ENCODE assay signal across 11 cellular contexts in genomic region chr5:132073231-132074013, GRCh38. TPM values are rescaled to one million over a fixed set of nuclear protein-coding genes. Genes with fewer than 3 reads are reported as not detected.
A peak's percentile ranks its signal among the peaks of the same experiment; 100 is the strongest.
DNase-seq lines count a peak whose midpoint lies in the region; ATAC-seq, FAIRE-seq and TF ChIP-seq lines count a peak whose summit lies in the region.
"Had no signal": no experiment of that assay in that cellular context is flagged by ENCODE, and none has a peak within 500 bp of the region (broad histone marks: within the 10 kb centered on the region; RNA-seq: fewer than 3 reads in every experiment).

CSF2 (plus strand) TSS chr5:132073789; CDS start chr5:132073824, 35 bp downstream.

- peaks cover 39% of the 10 kb centered on the region for H3K4me1 Mint-ChIP-seq in Calu3 (ENCODE audit: low read depth, unreplicated experiment)

- peak within 1 kb of the TSS; percentile 36 for H3K9ac ChIP-seq in Loucy (ENCODE audit: low read depth, low read length, poor library complexity, severe bottlenecking)

- peak within 1 kb of the TSS; percentile 53 for H3K4me2 ChIP-seq in Loucy (ENCODE audit: low read depth, low read length, poor library complexity, severe bottlenecking)

- H3K9me3 ChIP-seq in Loucy (ENCODE audit: insufficient read depth, low read depth, low read length), result no peaks in the 10 kb centered on the region
- H3K9me3 ChIP-seq in lung (ENCODE audit: control insufficient read depth in 2 of 2, insufficient read depth in 1 of 2, low read length in 1 of 2), result no peaks in the 10 kb centered on the region

- no peaks in the 10 kb centered on the region for H3K9me3 Mint-ChIP-seq in Calu3 (ENCODE audit: low read depth, unreplicated experiment)

- no peak within 1 kb of the TSS for H3K27ac Mint-ChIP-seq in Calu3 (ENCODE audit: unreplicated experiment)

- H3K4me3 ChIP-seq in Loucy (ENCODE audit: low read length, poor library complexity, severe bottlenecking), result no peak within 1 kb of the TSS
- peak within 1 kb of the TSS; percentile 0 for H3K4me3 ChIP-seq in lung
- H3K4me3 ChIP-seq: coronary artery had no signal

- TF ChIP-seq CTCF in Calu3 (IDR thresholded peaks at IDR 0.05; ENCODE audit: unreplicated experiment), result no peak
- no peak for TF ChIP-seq CTCF in Loucy (conservative IDR thresholded peaks at IDR 0.05; ENCODE audit: low read length)
- no peak for TF ChIP-seq CTCF in lung (IDR thresholded peaks at IDR 0.05; ENCODE audit: control extremely low read depth, extremely low read depth)

- CTCF ChIA-PET in Calu3 (lab: Charles Lee), result interaction anchor here (0.6 to 1.8 kb wide), 6 partner anchors 8 to 106 kb away, joined by 3 to 8 read pairs (median 4); no protein-coding TSS in a partner anchor

- ATAC-seq in lung (ENCODE audit: insufficient read depth, low FRiP score) (peak; percentile 31), GM21367 (IDR thresholded peaks at IDR 0.05; ENCODE audit: unreplicated experiment) (no peak)

- H3K79me2 ChIP-seq in Loucy (ENCODE audit: insufficient read depth, low read length), result no peaks in the 10 kb centered on the region

- H3K36me3 Mint-ChIP-seq in Calu3 (ENCODE audit: insufficient read depth, unreplicated experiment), result peaks cover 5% of the 10 kb centered on the region

- no peaks in the 10 kb centered on the region for H3K27me3 ChIP-seq in Loucy (ENCODE audit: insufficient read depth, low read length, poor library complexity, severe bottlenecking)
- no peaks in the 10 kb centered on the region for H3K27me3 ChIP-seq in lung (ENCODE audit: control insufficient read depth, insufficient read depth)

- peak within 1 kb of the TSS in 1 of 2 donors; percentile 72 for H3K27ac ChIP-seq in lung (ENCODE audit: low read depth in 1 of 2, low read length in 1 of 2)
- H3K27ac ChIP-seq: coronary artery had no signal

- H3F3A ChIP-seq in Loucy (ENCODE audit: low read depth), result no peaks in the 10 kb centered on the region

- no TSS peak for BruUV-seq in Calu3 (replicated peaks; lab: Mats Ljungman, UMichigan)

- H3K4me1 ChIP-seq in Loucy (ENCODE audit: insufficient read depth, low read length, poor library complexity, severe bottlenecking) (peaks cover 44% of the 10 kb centered on the region), lung (ENCODE audit: control insufficient read depth in 2 of 2, insufficient read depth in 2 of 2, low read length in 2 of 2) (peaks cover 0 to 3% of the 10 kb centered on the region in 2 donors)

- H3K36me3 ChIP-seq in Loucy (ENCODE audit: insufficient read depth, low read length) (no peaks in the 10 kb centered on the region), lung (ENCODE audit: control insufficient read depth in 2 of 2, insufficient read depth in 2 of 2, low read length in 2 of 2) (no peaks in the 10 kb centered on the region)

- DNase-seq in Calu3, result peak; percentile 58
- DNase-seq in amniotic epithelial cell (ENCODE audit: low read depth), result peak; percentile 16
- DNase-seq in lung (ENCODE audit: low spot score), result peak; percentile 46
- no peak for DNase-seq in NCI-H1694 (lab: John Stamatoyannopoulos, UW)
- no peak for DNase-seq in NCI-H2227 treated with DMSO at 0.1 percent for 48 hours (lab: John Stamatoyannopoulos, UW)
- DNase-seq in HTR-8/SVneo (ENCODE audit: insufficient read length, low spot score), result no peak
- DNase-seq: DMS153, occipital lobe had no signal

- intact Hi-C loops in Calu3 (cut with micrococcal nuclease; ENCODE audit: unreplicated experiment), result loop anchor here (10.0 kb wide), 1 partner anchor 291 kb away; the partner anchor contains the start of gene SLC22A5

- H3K27me3 Mint-ChIP-seq in Calu3 (ENCODE audit: unreplicated experiment), result no peaks in the 10 kb centered on the region

- no peaks in the 10 kb centered on the region for H3K9me2 ChIP-seq in Loucy (replicated peaks; ENCODE audit: low read depth, low read length)

- no peaks in the 10 kb centered on the region for H4K20me1 ChIP-seq in Loucy (ENCODE audit: insufficient read depth, low read length, poor library complexity, severe bottlenecking)

- no peak within 1 kb of the TSS for H2AFZ ChIP-seq in Loucy (ENCODE audit: low read length)

- no peak for FAIRE-seq in HTR-8/SVneo (lab: Jason Lieb, UNC)

- 68 to 81% methylated on average over 12 of the region's 12 CpGs for WGBS in lung, 2 donors

- H3K4me3 Mint-ChIP-seq in Calu3 (ENCODE audit: low read depth, unreplicated experiment), result no peak within 1 kb of the TSS

RNA-seq across cellular contexts. Expression of gene CSF2, which starts in this region (rescaled TPM):
- 0.80 TPM in 1 of 2 replicates, not detected in the other for total RNA-seq in Calu3 (2022)
- 10 to 100 TPM in 1 of 2 donors, under 1 TPM in 1; 0.37 to 11.6 TPM for total RNA-seq in lung
- 10 to 100 TPM in 1 of 2 donors, 1 to 10 TPM in 1; 4.7 to 16.8 TPM for polyA plus RNA-seq in lung
- total RNA-seq: occipital lobe had no signal

Comparison
In these comparisons a context has a peak if more than half of its experiments do, and no peak if none do; other contexts are left out.
1. Peak in DNase-seq in Calu3; RNA of the gene not detected or under 1 TPM.
2. DNase-seq: peak in amniotic epithelial cell (single experiment) and lung (single experiment); none in NCI-H1694 (single experiment), NCI-H2227 treated with DMSO at 0.1 percent for 48 hours (single experiment) and HTR-8/SVneo (single experiment).